8 cellular contexts compared by ENCODE assay signal in genomic region chr16:53071748-53072301, GRCh38. TPM values are rescaled to one million over a fixed set of nuclear protein-coding genes. Genes with fewer than 3 reads are reported as not detected.
DNase-seq lines count a peak whose midpoint lies in the region; ATAC-seq, FAIRE-seq and TF ChIP-seq lines count a peak whose summit lies in the region.

No MANE protein-coding gene starts in this region.

- H3K4me1 Mint-ChIP-seq in Calu3 (ENCODE audit: low read depth, unreplicated experiment), result no peaks in the 10 kb centered on the region

- H3K9me3 ChIP-seq in left lung (peaks cover 0 to 3% of the 10 kb centered on the region in 2 donors), aorta (ENCODE audit: control insufficient read depth, low read length) (no peaks in the 10 kb centered on the region)

- TF ChIP-seq CTCF in left lung (IDR thresholded peaks at IDR 0.05), result no peak
- TF ChIP-seq CTCF in Calu3 (IDR thresholded peaks at IDR 0.05; ENCODE audit: unreplicated experiment), result no peak

- BruUV-seq in Calu3 (replicated peaks; lab: Mats Ljungman, UMichigan), result no TSS peak

- peaks cover 13 to 30% of the 10 kb centered on the region in 2 donors for H3K4me1 ChIP-seq in left lung
- H3K4me1 ChIP-seq in aorta (ENCODE audit: control insufficient read depth in 1 of 2, insufficient read depth in 2 of 2, low read length in 2 of 2), result peaks cover 0 to 5% of the 10 kb centered on the region in 2 donors

- peaks cover 17% of the 10 kb centered on the region for H3K36me3 Mint-ChIP-seq in Calu3 (ENCODE audit: insufficient read depth, unreplicated experiment)

- WGBS in aorta, 2 donors, result 9 to 12% methylated on average over 6 of the region's 6 CpGs

- H3K27me3 ChIP-seq in left lung (no peaks in the 10 kb centered on the region), aorta (ENCODE audit: control insufficient read depth in 1 of 2, insufficient read depth in 2 of 2, low read length in 1 of 2) (no peaks in the 10 kb centered on the region)

- no peak overlapping the region for H3K27ac Mint-ChIP-seq in Calu3 (ENCODE audit: unreplicated experiment)

- H3K36me3 ChIP-seq in left lung (no peaks in the 10 kb centered on the region), aorta (ENCODE audit: control insufficient read depth in 1 of 2, insufficient read depth in 2 of 2, low read length in 1 of 2) (no peaks in the 10 kb centered on the region)

- ATAC-seq in HG02763 (IDR thresholded peaks at IDR 0.05; ENCODE audit: unreplicated experiment), result peak; percentile 49
- ATAC-seq in left lung, result peak; percentile 48
- peak; percentile 54 for ATAC-seq in aorta (ENCODE audit: low FRiP score)

- DNase-seq in GM12891 (ENCODE audit: insufficient read length, low spot score) (no peak), RPMI7951 (ENCODE audit: low read depth) (peak; percentile 19), left lung (no peak), aorta (peak in 1 of 2 donors; percentile 84), Calu3 (no peak), foreskin melanocyte (no peak), NCI-H82 (lab: John Stamatoyannopoulos, UW) (no peak)

- H3K4me3 Mint-ChIP-seq in Calu3 (ENCODE audit: low read depth, unreplicated experiment), result no peak overlapping the region

- CTCF ChIA-PET in Calu3 (lab: Charles Lee), result no interaction called here

- H3K27me3 Mint-ChIP-seq in Calu3 (ENCODE audit: unreplicated experiment), result no peaks in the 10 kb centered on the region

- peak; percentile 89 for FAIRE-seq in GM12891 (lab: Jason Lieb, UNC)

- peak overlapping the region; percentile 7 to 46 for H3K27ac ChIP-seq in left lung
- H3K27ac ChIP-seq in aorta (ENCODE audit: low read depth in 1 of 2, low read length in 2 of 2), result peak overlapping the region in 1 of 2 donors; percentile 32

- no peak for TF ChIP-seq POLR2A in GM12891 (IDR thresholded peaks at IDR 0.05; ENCODE audit: low read depth, low read length)

- H3K4me3 ChIP-seq in left lung (no peak overlapping the region), aorta (ENCODE audit: low read length in 2 of 2) (no peak overlapping the region)

- intact Hi-C loops in left lung (cut with DNase I), result no loop called here
- intact Hi-C loops in aorta (cut with DNase I), result no loop called here
- intact Hi-C loops in Calu3 (cut with micrococcal nuclease; ENCODE audit: unreplicated experiment), result no loop called here

- H3K9me3 Mint-ChIP-seq in Calu3 (ENCODE audit: low read depth, unreplicated experiment), result peaks cover 11% of the 10 kb centered on the region

TF ChIP-seq in GM12891, 5 proteins besides CTCF, POLR2A, EP300 and RAD21:
- TF ChIP-seq SPI1 (IDR thresholded peaks at IDR 0.05; ENCODE audit: low read depth, low read length), result peak; percentile 42; the same call in 1 of the 2 replicates
- TF ChIP-seq TAF1 (IDR thresholded peaks at IDR 0.05; ENCODE audit: low read depth, low read length), result no peak
TF ChIP-seq in GM12891: peak in this region for 1.

RNA-seq across cellular contexts. Expression of gene CHD9, which starts 17.0 kb away (rescaled TPM):
- 26.8 TPM for polyA plus RNA-seq in GM12891 (2012; ENCODE audit: low read depth, missing spikeins)
- total RNA-seq in RPMI7951 (2014; rRNA removed; shearing (Covaris generic)), result 24.6 and 28.8 TPM in 2 replicates
- total RNA-seq in left lung, result 10 to 100 TPM; 73.9 to 79.9 TPM
- total RNA-seq in aorta, result 100 to 1,000 TPM in 1 of 2 donors, 10 to 100 TPM in 1; 87.3 to 133 TPM
- polyA plus RNA-seq in aorta, result 10 to 100 TPM in 1 of 2 donors, 1 to 10 TPM in 1; 9.6 to 16.6 TPM
- 61.8 and 69.5 TPM in 2 replicates for total RNA-seq in Calu3 (2022)

RNA-seq across cellular contexts. Expression of gene CHD9NB, which starts 19.1 kb away (rescaled TPM):
- polyA plus RNA-seq in GM12891 (2012; ENCODE audit: low read depth, missing spikeins), result 1.2 TPM
- total RNA-seq in RPMI7951 (2014; rRNA removed; shearing (Covaris generic)), result not detected in 2 replicates
- total RNA-seq in left lung (10 to 100 TPM in 1 of 2 donors, 1 to 10 TPM in 1; 2.2 to 10.7 TPM), aorta (1 to 10 TPM in 1 of 2 donors, under 1 TPM in 1; 0.88 to 2.3 TPM), Calu3 (2022) (5.9 and 6.4 TPM in 2 replicates)
- polyA plus RNA-seq in aorta, result 1 to 10 TPM in 1 of 2 donors, under 1 TPM in 1; 0.36 to 1.1 TPM
